8 cellular contexts compared by ENCODE assay signal in genomic region chr11:77589181-77589520, GRCh38. TPM values are rescaled to one million over a fixed set of nuclear protein-coding genes. Genes with fewer than 3 reads are reported as not detected.
DNase-seq lines count a peak whose midpoint lies in the region; ATAC-seq and TF ChIP-seq lines count a peak whose summit lies in the region.

No MANE protein-coding gene starts in this region.

- peak overlapping the region; percentile 62 for H3K9ac ChIP-seq in HUES64 (ENCODE audit: low read depth, low read length)

- ATAC-seq in GM19452 (IDR thresholded peaks at IDR 0.05; ENCODE audit: unreplicated experiment) = peak; percentile 27

- H3K27ac ChIP-seq in 22Rv1 (peak overlapping the region; percentile 79), HUES64 (ENCODE audit: low read depth, low read length) (peak overlapping the region; percentile 72; the same call in 1 of the 2 replicates), muscle layer of duodenum (ENCODE audit: low read length) (no peak overlapping the region)

- in situ Hi-C loops in GM13977 (cut with MboI; ENCODE audit: low pct_unique_long_range_greater_than_20kb, low sequenced_read_pairs, unreplicated experiment) = no loop called here

- DNase-seq in choroid plexus epithelial cell (ENCODE audit: low read depth) (peak; percentile 16), GM13977 (ENCODE audit: low spot score) (no peak)
- no peak for DNase-seq in effector CD8-positive, alpha-beta T cell (lab: John Stamatoyannopoulos, UW)
- no peak for DNase-seq in activated CD4-positive, CD25-positive, alpha-beta regulatory T cell treated with anti-CD3 and anti-CD28 coated beads, Interleukin-2, amount 50 U/mL, for 72 hours

- H3K27me3 ChIP-seq in HUES64 (ENCODE audit: insufficient read depth, low read length) (peaks cover 11% of the 10 kb centered on the region; the same call in 1 of the 2 replicates), muscle layer of duodenum (ENCODE audit: low read depth, low read length) (no peaks in the 10 kb centered on the region)

- WGBS in HUES64 = 7% methylated on average over 18 of the region's 19 CpGs

- H3K4me1 ChIP-seq in HUES64 (ENCODE audit: insufficient read depth, low read length) (no peaks in the 10 kb centered on the region), muscle layer of duodenum (ENCODE audit: control insufficient read depth in 1 of 2, insufficient read depth in 2 of 2, low read length in 2 of 2) (peaks cover 6 to 15% of the 10 kb centered on the region in 2 donors)

- no peaks in the 10 kb centered on the region for H3K36me3 ChIP-seq in HUES64 (ENCODE audit: insufficient read depth, low read length)
- no peaks in the 10 kb centered on the region for H3K36me3 ChIP-seq in muscle layer of duodenum (ENCODE audit: control insufficient read depth in 1 of 2, insufficient read depth in 2 of 2, low read length in 2 of 2)

- TF ChIP-seq CTCF in 22Rv1 (IDR thresholded peaks at IDR 0.05) (no peak), choroid plexus epithelial cell (conservative IDR thresholded peaks at IDR 0.05; ENCODE audit: low read depth, low read length) (no peak), GM13977 (IDR thresholded peaks at IDR 0.05; ENCODE audit: extremely low read depth, insufficient read depth, missing control alignments) (no peak)

- H3K9me3 ChIP-seq in HUES64 (ENCODE audit: insufficient read depth, low read depth, low read length) (peaks cover under 1% of the 10 kb centered on the region; the same call in 1 of the 2 replicates), muscle layer of duodenum (ENCODE audit: control insufficient read depth in 1 of 2, low read length in 2 of 2) (no peaks in the 10 kb centered on the region)

- peak overlapping the region; percentile 67 for H3K4me3 ChIP-seq in HUES64 (ENCODE audit: low read length)
- H3K4me3 ChIP-seq in choroid plexus epithelial cell (ENCODE audit: low read depth, low read length) = peak overlapping the region; percentile 69
- peak overlapping the region; percentile 86 to 89 for H3K4me3 ChIP-seq in muscle layer of duodenum (ENCODE audit: low read depth in 1 of 2, low read length in 2 of 2)

RNA-seq across cellular contexts. Expression of gene AQP11, which starts 0.6 kb away (rescaled TPM):
- 0.90 TPM for polyA plus RNA-seq in HUES64 (2013, experiment 1 of 2)
- polyA plus RNA-seq in HUES64 (2013, experiment 2 of 2) = 0.95 TPM

RNA-seq across cellular contexts. Expression of gene CLNS1A, which starts 48.4 kb away (rescaled TPM):
- polyA plus RNA-seq in HUES64 (2013, experiment 1 of 2) = 149 TPM
- 164 TPM for polyA plus RNA-seq in HUES64 (2013, experiment 2 of 2)
